Comparison of ENCODE assay signal across 21 cellular contexts in the genomic region with DNA sequence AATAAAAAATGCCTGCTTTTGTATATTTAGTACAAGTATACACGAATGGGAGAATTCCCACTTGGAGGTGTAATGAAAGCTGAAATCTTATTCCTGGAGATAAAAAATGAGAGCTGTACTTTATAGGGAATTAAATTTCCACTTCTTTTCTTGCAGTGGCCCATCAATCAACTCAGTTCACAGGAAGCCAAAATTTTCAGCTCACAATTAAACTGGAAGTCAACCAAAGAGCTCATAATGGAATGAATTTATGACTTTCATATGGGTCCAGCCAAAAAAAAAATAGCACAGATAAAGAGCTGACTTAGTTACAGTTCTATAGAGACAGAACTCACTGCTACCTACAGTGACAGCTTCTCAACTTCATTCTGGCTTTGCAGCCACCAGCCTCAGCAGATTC.
"Had no signal": no experiment of that assay in that cellular context is flagged by ENCODE, and none has a peak within 500 bp of the region (broad histone marks: within the 10 kb centered on the region; RNA-seq: fewer than 3 reads in every experiment).

No MANE protein-coding gene starts in this region.

- H3K27ac Mint-ChIP-seq: memory B cell; natural killer cell treated with Interleukin-12 subunit alpha and Interleukin-12 subunit beta and Interleukin-15 and Interleukin-18, amount 100 ng/mL, for 72 hours; neural progenitor cell; progenitor cell of endocrine pancreas; stimulated activated naive B cell treated with anti-CD40 and anti-IgM and Interleukin-4, amounts not matched to agents 10 μg/mL and 1 μg/mL and 100 μg/mL, for 72 hours; stimulated activated naive CD8-positive, alpha-beta T cell treated with anti-CD3 and anti-CD28 coated beads, Interleukin-15, Interleukin-2, amounts not matched to agents 100 ng/mL and 50 ng/mL, for 24 hours had no signal

- H3K9me3 Mint-ChIP-seq: memory B cell; natural killer cell treated with Interleukin-12 subunit alpha and Interleukin-12 subunit beta and Interleukin-15 and Interleukin-18, amount 100 ng/mL, for 72 hours; neural progenitor cell; stimulated activated naive B cell treated with anti-CD40 and anti-IgM and Interleukin-4, amounts not matched to agents 10 μg/mL and 1 μg/mL and 100 μg/mL, for 72 hours; stimulated activated naive CD8-positive, alpha-beta T cell treated with anti-CD3 and anti-CD28 coated beads, Interleukin-15, Interleukin-2, amounts not matched to agents 100 ng/mL and 50 ng/mL, for 24 hours had no signal

- H3K27me3 ChIP-seq: colonic mucosa, gastrocnemius medialis, right lobe of liver, transverse colon, vagina had no signal

- H3K27me3 Mint-ChIP-seq: progenitor cell of endocrine pancreas; stimulated activated naive CD8-positive, alpha-beta T cell treated with anti-CD3 and anti-CD28 coated beads, Interleukin-15, Interleukin-2, amounts not matched to agents 100 ng/mL and 50 ng/mL, for 24 hours had no signal

- DNase-seq: colonic mucosa; dermis blood vessel endothelial cell; effector memory CD4-positive, alpha-beta T cell; foreskin fibroblast; gastrocnemius medialis; head of caudate nucleus; right lobe of liver; small intestine; stimulated activated CD4-positive, alpha-beta T cell treated with anti-CD3 and anti-CD28 coated beads, Interleukin-15, amount 100 ng/mL, for 24 hours; stimulated activated CD4-positive, alpha-beta T cell treated with anti-CD3 and anti-CD28 coated beads, Interleukin-2, amount 100 ng/mL, for 48 hours; stimulated activated naive B cell treated with anti-CD40 and anti-IgM and Interleukin-4, amounts not matched to agents 10 μg/mL and 1 μg/mL and 100 μg/mL, for 72 hours; transverse colon had no signal

- H3K36me3 Mint-ChIP-seq: memory B cell; natural killer cell treated with Interleukin-12 subunit alpha and Interleukin-12 subunit beta and Interleukin-15 and Interleukin-18, amount 100 ng/mL, for 72 hours; neural progenitor cell; stimulated activated naive B cell treated with anti-CD40 and anti-IgM and Interleukin-4, amounts not matched to agents 10 μg/mL and 1 μg/mL and 100 μg/mL, for 72 hours had no signal

- ATAC-seq: gastrocnemius medialis; left lobe of liver; natural killer cell treated with Interleukin-12 subunit alpha and Interleukin-12 subunit beta and Interleukin-15 and Interleukin-18, amount 100 ng/mL, for 72 hours; right lobe of liver; stimulated activated naive B cell treated with anti-CD40 and anti-IgM and Interleukin-4, amounts not matched to agents 10 μg/mL and 1 μg/mL and 100 μg/mL, for 72 hours had no signal

- H3K4me3 ChIP-seq: colonic mucosa, gastrocnemius medialis, lung, neural progenitor cell, right lobe of liver, transverse colon, vagina had no signal

- H3K4me3 Mint-ChIP-seq: memory B cell; natural killer cell treated with Interleukin-12 subunit alpha and Interleukin-12 subunit beta and Interleukin-15 and Interleukin-18, amount 100 ng/mL, for 72 hours; neural progenitor cell; stimulated activated naive B cell treated with anti-CD40 and anti-IgM and Interleukin-4, amounts not matched to agents 10 μg/mL and 1 μg/mL and 100 μg/mL, for 72 hours; stimulated activated naive CD8-positive, alpha-beta T cell treated with anti-CD3 and anti-CD28 coated beads, Interleukin-15, Interleukin-2, amounts not matched to agents 100 ng/mL and 50 ng/mL, for 24 hours had no signal

- H3K27ac ChIP-seq: colonic mucosa, gastrocnemius medialis, neural progenitor cell, parathyroid adenoma, right lobe of liver, transverse colon, vagina had no signal

- H3K4me1 ChIP-seq: colonic mucosa, parathyroid adenoma, right lobe of liver, transverse colon, vagina had no signal

- H3K9me3 ChIP-seq: colonic mucosa, gastrocnemius medialis, right lobe of liver, transverse colon, vagina had no signal

- H3K4me1 Mint-ChIP-seq: memory B cell; stimulated activated naive B cell treated with anti-CD40 and anti-IgM and Interleukin-4, amounts not matched to agents 10 μg/mL and 1 μg/mL and 100 μg/mL, for 72 hours had no signal

- H3K36me3 ChIP-seq: colonic mucosa, gastrocnemius medialis, neural progenitor cell, right lobe of liver, transverse colon, vagina had no signal
